In genomic region chr2:48315847-48316194, GRCh38 we compare ENCODE assay signal across 8 cellular contexts. TPM values are rescaled to one million over a fixed set of nuclear protein-coding genes. Genes with fewer than 3 reads are reported as not detected.
DNase-seq lines count a peak whose midpoint lies in the region; ATAC-seq and TF ChIP-seq lines count a peak whose summit lies in the region.

No MANE protein-coding gene starts in this region.

- peaks cover 39% of the 10 kb centered on the region for H3K4me1 Mint-ChIP-seq in activated naive CD8-positive, alpha-beta T cell treated with anti-CD3 and anti-CD28 coated beads, Interleukin-2, amount 10 ng/mL, durations not matched to agents 7 days and 5 days

- peak overlapping the region; percentile 92 for H3K4me3 Mint-ChIP-seq in activated naive CD8-positive, alpha-beta T cell treated with anti-CD3 and anti-CD28 coated beads, Interleukin-2, amount 10 ng/mL, durations not matched to agents 7 days and 5 days

- peaks cover 2% of the 10 kb centered on the region for H3K9me3 Mint-ChIP-seq in activated naive CD8-positive, alpha-beta T cell treated with anti-CD3 and anti-CD28 coated beads, Interleukin-2, amount 10 ng/mL, durations not matched to agents 7 days and 5 days

- H3K36me3 Mint-ChIP-seq in activated naive CD8-positive, alpha-beta T cell treated with anti-CD3 and anti-CD28 coated beads, Interleukin-2, amount 10 ng/mL, durations not matched to agents 7 days and 5 days, result peaks cover 24% of the 10 kb centered on the region

- peak overlapping the region; percentile 96 for H3K27ac Mint-ChIP-seq in activated naive CD8-positive, alpha-beta T cell treated with anti-CD3 and anti-CD28 coated beads, Interleukin-2, amount 10 ng/mL, durations not matched to agents 7 days and 5 days

- POLR2A ChIA-PET in activated naive CD8-positive, alpha-beta T cell treated with anti-CD3 and anti-CD28 coated beads, Interleukin-2, amount 10 ng/mL, durations not matched to agents 7 days and 5 days (lab: Charles Lee), result interaction anchor here (0.8 to 1.2 kb wide), 2 partner anchors 132 to 409 kb away, joined by 3 to 4 read pairs; partner anchors contain the start of gene FBXO11

- H3K36me3 ChIP-seq in Peyer's patch (no peaks in the 10 kb centered on the region), kidney epithelial cell (ENCODE audit: control insufficient read depth, insufficient read depth, low read length) (no peaks in the 10 kb centered on the region)

- no peak for TF ChIP-seq POLR2A in Peyer's patch (IDR thresholded peaks at IDR 0.05)

- no peaks in the 10 kb centered on the region for H3K27me3 ChIP-seq in Peyer's patch
- H3K27me3 ChIP-seq in kidney epithelial cell (ENCODE audit: control insufficient read depth, insufficient read depth, low read length), result no peaks in the 10 kb centered on the region

- no peak for TF ChIP-seq CTCF in Peyer's patch (IDR thresholded peaks at IDR 0.05)
- no peak for TF ChIP-seq CTCF in kidney epithelial cell (IDR thresholded peaks at IDR 0.05; ENCODE audit: insufficient read depth, low read length, poor library complexity, severe bottlenecking)

- DNase-seq in NCI-H524 (lab: John Stamatoyannopoulos, UW), result peak; percentile 48 to 64
- DNase-seq in NCI-H524 treated with DMSO at 0.1 percent for 48 hours (lab: John Stamatoyannopoulos, UW), result no peak
- DNase-seq in Peyer's patch, result peak in 2 of 3 donors; percentile 58 to 62
- peak; percentile 49 for DNase-seq in activated naive CD8-positive, alpha-beta T cell treated with anti-CD3 and anti-CD28 coated beads, Interleukin-2, amount 10 ng/mL, durations not matched to agents 7 days and 5 days
- no peak for DNase-seq in kidney epithelial cell (ENCODE audit: low read depth)
- DNase-seq in stimulated activated CD4-positive, alpha-beta T cell treated with anti-CD3 and anti-CD28 coated beads, TNF-alpha, amount 100 ng/mL, for 24 hours (ENCODE audit: low read depth in 3 of 3), result peak in 2 of 3 experiments; percentile 18 to 42

- H3K9me3 ChIP-seq in Peyer's patch, result no peaks in the 10 kb centered on the region

- peaks cover 0 to 27% (median 7%) of the 10 kb centered on the region in 4 donors for H3K4me1 ChIP-seq in Peyer's patch

- H3K27me3 Mint-ChIP-seq in activated naive CD8-positive, alpha-beta T cell treated with anti-CD3 and anti-CD28 coated beads, Interleukin-2, amount 10 ng/mL, durations not matched to agents 7 days and 5 days, result no peaks in the 10 kb centered on the region

- peak overlapping the region; percentile 92 to 99 (median 98) for H3K27ac ChIP-seq in Peyer's patch

- ATAC-seq in HG02884 (IDR thresholded peaks at IDR 0.05; ENCODE audit: unreplicated experiment), result peak; percentile 8
- ATAC-seq in activated naive CD8-positive, alpha-beta T cell treated with anti-CD3 and anti-CD28 coated beads, Interleukin-2, amount 10 ng/mL, durations not matched to agents 7 days and 5 days (ENCODE audit: low read depth), result no peak
- no peak for ATAC-seq in HG02970 (IDR thresholded peaks at IDR 0.05; ENCODE audit: low FRiP score, unreplicated experiment)

- H3K4me3 ChIP-seq in Peyer's patch (peak overlapping the region; percentile 77 to 89 (median 84)), kidney epithelial cell (ENCODE audit: low read depth, low read length) (peak overlapping the region; percentile 83)

RNA-seq across cellular contexts. Expression of gene FOXN2, which starts 1.3 kb away (rescaled TPM):
- total RNA-seq in Peyer's patch, result 10 to 100 TPM; 35.8 to 67.7 (median 45.4) TPM
- 10 to 100 TPM; 51.0 to 57.0 TPM for total RNA-seq in activated naive CD8-positive, alpha-beta T cell treated with anti-CD3 and anti-CD28 coated beads, Interleukin-2, amount 10 ng/mL, durations not matched to agents 7 days and 5 days
- total RNA-seq in kidney epithelial cell, result 24.7 and 26.2 TPM in 2 replicates

Comparison
In these comparisons a context has a peak if more than half of its experiments do, and no peak if none do; other contexts are left out.
1. DNase-seq: peak in NCI-H524 (2 of 2), Peyer's patch (2 of 3), activated naive CD8-positive, alpha-beta T cell treated with anti-CD3 and anti-CD28 coated beads, Interleukin-2, amount 10 ng/mL, durations not matched to agents 7 days and 5 days (single experiment) and stimulated activated CD4-positive, alpha-beta T cell treated with anti-CD3 and anti-CD28 coated beads, TNF-alpha, amount 100 ng/mL, for 24 hours (2 of 3); none in NCI-H524 treated with DMSO at 0.1 percent for 48 hours (single experiment) and kidney epithelial cell (single experiment).